In genomic region chr6:110566346-110567125, GRCh38 we compare ENCODE assay signal across 1 cellular context.
A peak's percentile ranks its signal among the peaks of the same experiment; 100 is the strongest.
TF ChIP-seq lines count a peak whose summit lies in the region.

No MANE protein-coding gene starts in this region.

TF ChIP-seq in HepG2, 621 proteins besides CTCF, POLR2A, EP300 and RAD21 (continued from another document and continues in another):
- peak; percentile 36 for TF ChIP-seq HNF1A (IDR thresholded peaks at IDR 0.05; ENCODE audit: low read depth)
- peak; percentile 50; the same call in 1 of the 2 replicates for TF ChIP-seq HNF1A (CRISPR knock-in tag; IDR thresholded peaks at IDR 0.05; ENCODE audit: borderline replicate concordance)
- TF ChIP-seq RAD51 (IDR thresholded peaks at IDR 0.05; ENCODE audit: borderline replicate concordance): no peak
- no peak for TF ChIP-seq HHEX (CRISPR knock-in tag; IDR thresholded peaks at IDR 0.05)
- TF ChIP-seq LRRFIP1 (CRISPR knock-in tag; conservative IDR thresholded peaks at IDR 0.05): no peak
- peak; percentile 61 for TF ChIP-seq XRCC5 (optimal IDR thresholded peaks at IDR 0.05; ENCODE audit: low read length)
- no peak for TF ChIP-seq ZBTB1 (CRISPR knock-in tag; IDR thresholded peaks at IDR 0.05; ENCODE audit: borderline replicate concordance)
- TF ChIP-seq ZNF775 (CRISPR knock-in tag; IDR thresholded peaks at IDR 0.05; ENCODE audit: borderline replicate concordance): no peak
- no peak for TF ChIP-seq SETDB1 (CRISPR knock-in tag; IDR thresholded peaks at IDR 0.05; ENCODE audit: borderline replicate concordance)
- TF ChIP-seq ZNF691 (CRISPR knock-in tag; IDR thresholded peaks at IDR 0.05; ENCODE audit: borderline replicate concordance, low read depth): no peak
- no peak for TF ChIP-seq PHF8 (CRISPR knock-in tag; IDR thresholded peaks at IDR 0.05)
- TF ChIP-seq CSRNP2 (CRISPR knock-in tag; conservative IDR thresholded peaks at IDR 0.05; ENCODE audit: low read depth): no peak
- TF ChIP-seq PRDM10 (CRISPR knock-in tag; IDR thresholded peaks at IDR 0.05; ENCODE audit: low read depth): peak; percentile 8; the same call in 1 of the 2 replicates
- TF ChIP-seq FOXA3 (CRISPR knock-in tag; IDR thresholded peaks at IDR 0.05): 0 out of 2 replicates have a peak, but pooled peaks have one; percentile 39
- no peak for TF ChIP-seq ZBTB10 (CRISPR knock-in tag; IDR thresholded peaks at IDR 0.05; ENCODE audit: borderline replicate concordance)
- no peak; the same call in 1 of the 2 replicates for TF ChIP-seq SIX4 (CRISPR knock-in tag; IDR thresholded peaks at IDR 0.05)
- no peak for TF ChIP-seq SRF (IDR thresholded peaks at IDR 0.05; ENCODE audit: low read depth, low read length)
- TF ChIP-seq NR2C2 (CRISPR knock-in tag; IDR thresholded peaks at IDR 0.05; ENCODE audit: borderline replicate concordance): no peak; the same call in 1 of the 2 replicates
- TF ChIP-seq TIGD3 (CRISPR knock-in tag; IDR thresholded peaks at IDR 0.05; ENCODE audit: borderline replicate concordance): no peak
- no peak for TF ChIP-seq U2AF1 (optimal IDR thresholded peaks at IDR 0.05; ENCODE audit: low read depth, low read length)
- no peak for TF ChIP-seq CBX2 (IDR thresholded peaks at IDR 0.05; ENCODE audit: low read depth, low read length)
- no peak for TF ChIP-seq CBX2 (CRISPR knock-in tag; IDR thresholded peaks at IDR 0.05; ENCODE audit: low read depth)
- peak; percentile 82 for TF ChIP-seq SOX5 (CRISPR knock-in tag; IDR thresholded peaks at IDR 0.05; ENCODE audit: borderline replicate concordance)
- peak; percentile 52; the same call in 1 of the 2 replicates for TF ChIP-seq KDM6A (CRISPR knock-in tag; IDR thresholded peaks at IDR 0.05; ENCODE audit: low read depth)
- no peak for TF ChIP-seq ZNF768 (CRISPR knock-in tag; IDR thresholded peaks at IDR 0.05)
- peak; percentile 39; the same call in 1 of the 2 replicates for TF ChIP-seq FOXO1 (CRISPR knock-in tag; IDR thresholded peaks at IDR 0.05)
- TF ChIP-seq MAFF (IDR thresholded peaks at IDR 0.05; ENCODE audit: low read depth, low read length): no peak
- no peak for TF ChIP-seq KLF15 (CRISPR knock-in tag; IDR thresholded peaks at IDR 0.05; ENCODE audit: borderline replicate concordance)
- TF ChIP-seq ZFX (CRISPR knock-in tag; IDR thresholded peaks at IDR 0.05; ENCODE audit: low read depth): peak; percentile 58
- TF ChIP-seq TBX2 (CRISPR knock-in tag; IDR thresholded peaks at IDR 0.05; ENCODE audit: borderline replicate concordance): peak; percentile 91
- 0 out of 2 replicates have a peak, but pooled peaks have one; percentile 66 for TF ChIP-seq TMF1 (CRISPR knock-in tag; IDR thresholded peaks at IDR 0.05; ENCODE audit: low read depth)
- TF ChIP-seq ZNF562 (CRISPR knock-in tag; IDR thresholded peaks at IDR 0.05; ENCODE audit: borderline replicate concordance): no peak
- no peak; the same call in 1 of the 2 replicates for TF ChIP-seq ARNT2 (CRISPR knock-in tag; IDR thresholded peaks at IDR 0.05; ENCODE audit: low read depth)
- TF ChIP-seq TBL1XR1 (IDR thresholded peaks at IDR 0.05; ENCODE audit: borderline replicate concordance, low read length, partially characterized antibody): no peak
- no peak for TF ChIP-seq NFIB (CRISPR knock-in tag; IDR thresholded peaks at IDR 0.05; ENCODE audit: borderline replicate concordance)
- TF ChIP-seq ZNF776 (CRISPR knock-in tag; IDR thresholded peaks at IDR 0.05): no peak
- no peak for TF ChIP-seq DZIP1 (CRISPR knock-in tag; IDR thresholded peaks at IDR 0.05)
- TF ChIP-seq ZNF138 (CRISPR knock-in tag; IDR thresholded peaks at IDR 0.05; ENCODE audit: low read depth): no peak
- no peak for TF ChIP-seq SP1 (IDR thresholded peaks at IDR 0.05)
- no peak for TF ChIP-seq SP1 (CRISPR knock-in tag; IDR thresholded peaks at IDR 0.05)
- TF ChIP-seq ZNF616 (CRISPR knock-in tag; IDR thresholded peaks at IDR 0.05; ENCODE audit: low read depth): no peak
- no peak for TF ChIP-seq NR1H2 (CRISPR knock-in tag; IDR thresholded peaks at IDR 0.05; ENCODE audit: borderline replicate concordance, low read depth)
- peak; percentile 57; the same call in 1 of the 2 replicates for TF ChIP-seq KAT8 (CRISPR knock-in tag; IDR thresholded peaks at IDR 0.05)
- TF ChIP-seq TAF15 (IDR thresholded peaks at IDR 0.05; ENCODE audit: low read depth, low read length, poor library complexity, severe bottlenecking): no peak
- no peak for TF ChIP-seq RORA (CRISPR knock-in tag; IDR thresholded peaks at IDR 0.05)
- TF ChIP-seq KLF6 (CRISPR knock-in tag; IDR thresholded peaks at IDR 0.05): no peak
